ENCODE assay signal across 12 cellular contexts in genomic region chr6:131039345-131039680, GRCh38.
"Had no signal": no experiment of that assay in that cellular context is flagged by ENCODE, and none has a peak within 500 bp of the region (broad histone marks: within the 10 kb centered on the region; RNA-seq: fewer than 3 reads in every experiment).

No MANE protein-coding gene starts in this region.

- H3K36me3 ChIP-seq: adrenal gland, esophagus muscularis mucosa, pancreas, tibial artery had no signal

- ATAC-seq: activated T-helper 17 cell treated with anti-CD3 and anti-CD28 coated beads, Interleukin-2, amount 50 U/mL, for 72 hours; pancreas; T-helper 17 cell had no signal

- H3K4me1 ChIP-seq: adrenal gland had no signal

- H3K27me3 ChIP-seq: adrenal gland, esophagus muscularis mucosa, pancreas, tibial artery had no signal

- H3K27ac ChIP-seq: adrenal gland, esophagus muscularis mucosa, pancreas, tibial artery had no signal

- DNase-seq: activated CD4-positive, alpha-beta T cell treated with anti-CD3 and anti-CD28 coated beads, Interleukin-2, amount 10 ng/mL, durations not matched to agents 7 days and 5 days; activated CD4-positive, CD25-positive, alpha-beta regulatory T cell; activated naive CD4-positive, alpha-beta T cell treated with anti-CD3 and anti-CD28 coated beads, Interleukin-2, amount 10 ng/mL, durations not matched to agents 7 days and 5 days; activated T-cell treated with anti-CD3 and anti-CD28 coated beads for 4 hours; adrenal gland; foreskin melanocyte; head of caudate nucleus; pancreas; T-helper 17 cell; tibial artery had no signal

- H3K9me3 ChIP-seq: adrenal gland, esophagus muscularis mucosa, pancreas, tibial artery had no signal

- H3K4me3 ChIP-seq: adrenal gland, esophagus muscularis mucosa, pancreas, tibial artery had no signal

- FAIRE-seq: pancreas had no signal
